ENCODE assay signal across 16 cellular contexts in the genomic region with DNA sequence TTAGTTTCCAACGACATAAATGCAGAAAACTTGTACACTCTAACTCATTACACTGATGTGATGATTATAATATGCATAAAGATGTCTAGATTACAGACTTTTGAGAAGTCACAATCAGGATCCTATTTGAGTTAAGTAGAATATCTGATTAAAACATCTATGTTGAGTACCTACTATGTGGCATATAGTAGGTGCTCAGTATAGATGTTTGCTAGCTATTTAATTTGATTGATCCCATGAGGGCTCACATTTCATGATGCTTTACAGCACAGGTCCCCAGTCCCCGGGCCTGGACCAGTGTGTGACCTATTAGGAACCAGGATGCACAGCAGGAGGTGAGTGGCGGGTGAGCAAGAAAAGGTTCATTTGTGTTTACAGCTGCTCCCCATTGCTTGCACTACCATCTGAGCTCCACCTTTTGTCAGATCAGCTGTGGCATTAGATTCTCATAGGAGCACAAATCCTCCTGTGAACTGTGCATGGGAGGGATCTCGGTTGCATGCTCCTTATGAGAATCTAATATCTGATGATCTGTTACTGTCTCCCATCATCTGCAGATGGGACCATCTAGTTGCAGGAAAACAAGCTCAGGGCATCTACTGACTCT. TPM values are rescaled to one million over a fixed set of nuclear protein-coding genes. Genes with fewer than 3 reads are reported as not detected.
DNase-seq lines count a peak whose midpoint lies in the region; ATAC-seq, FAIRE-seq and TF ChIP-seq lines count a peak whose summit lies in the region.
"Had no signal": no experiment of that assay in that cellular context is flagged by ENCODE, and none has a peak within 500 bp of the region (broad histone marks: within the 10 kb centered on the region; RNA-seq: fewer than 3 reads in every experiment).

No MANE protein-coding gene starts in this region.

- no peak for TF ChIP-seq RAD21 in K562 (CRISPR knock-in tag; conservative IDR thresholded peaks at IDR 0.05 in 1 of 2, IDR thresholded peaks at IDR 0.05 in 1 of 2)

- no peak overlapping the region for H4K12ac ChIP-seq in trophoblast cell (ENCODE audit: low read depth, low read length)

- DNase-seq in ELR (ENCODE audit: low read depth): peak; percentile 65
- DNase-seq in NCI-H226: peak; percentile 25
- no peak for DNase-seq in K562 (ENCODE audit: extremely low read depth in 1 of 4, low spot score in 3 of 4)
- no peak for DNase-seq in trophoblast cell
- no peak for DNase-seq in GM13976 (ENCODE audit: low spot score)
- DNase-seq: activated CD8-positive, alpha-beta T cell treated with anti-CD3 and anti-CD28 coated beads for 36 hours; activated naive CD8-positive, alpha-beta T cell treated with anti-CD3 and anti-CD28 coated beads, Interleukin-2, amount 10 ng/mL, durations not matched to agents 7 days and 5 days; NCI-H2029; NCI-H524 treated with DMSO at 0.1 percent for 48 hours; stimulated activated CD4-positive, alpha-beta T cell treated with anti-CD3 and anti-CD28 coated beads, Interleukin-2, amount 100 ng/mL, for 48 hours; WERI-Rb-1 had no signal

- H3K27me3 ChIP-seq in K562 (ENCODE audit: control insufficient read depth in 2 of 2, insufficient read depth in 2 of 2, low read length in 2 of 2) (no peaks in the 10 kb centered on the region), trophoblast cell (ENCODE audit: insufficient read depth, low read length) (no peaks in the 10 kb centered on the region)
- H3K27me3 ChIP-seq: heart left ventricle, neural progenitor cell, Peyer's patch had no signal

- no peak overlapping the region; the same call in 1 of the 2 replicates for H3K4me2 ChIP-seq in K562 (ENCODE audit: insufficient read depth, low read length)
- no peak overlapping the region for H3K4me2 ChIP-seq in trophoblast cell (ENCODE audit: low read length)
- H3K4me2 ChIP-seq: neural progenitor cell had no signal

- TF ChIP-seq CTCF in K562 (IDR thresholded peaks at IDR 0.05 in 2 of 3, conservative IDR thresholded peaks at IDR 0.05 in 1 of 3; ENCODE audit: insufficient read depth in 2 of 3, low read depth in 1 of 3, low read length in 3 of 3) (no peak), GM13976 (IDR thresholded peaks at IDR 0.05; ENCODE audit: borderline replicate concordance, control extremely low read depth, extremely low read depth, insufficient read depth, missing control alignments) (no peak)

- CTCF ChIA-PET in K562 (lab: Yijun Ruan, JAX; ENCODE audit: low intra/inter-chr PET ratio): no interaction called here

- H3K4me3 ChIP-seq in K562 (no peak overlapping the region), trophoblast cell (ENCODE audit: low read depth, low read length) (no peak overlapping the region)
- H3K4me3 ChIP-seq: heart left ventricle, neural progenitor cell, Peyer's patch had no signal

- H3K36me3 ChIP-seq in K562 (ENCODE audit: control insufficient read depth, insufficient read depth, low read length) (no peaks in the 10 kb centered on the region), trophoblast cell (ENCODE audit: control insufficient read depth in 1 of 2, insufficient read depth in 2 of 2, low read length in 2 of 2) (no peaks in the 10 kb centered on the region)
- H3K36me3 ChIP-seq: heart left ventricle, neural progenitor cell, Peyer's patch, WERI-Rb-1 had no signal

- no peaks in the 10 kb centered on the region for H3K79me2 ChIP-seq in K562 (ENCODE audit: control insufficient read depth, insufficient read depth, low read length)
- H3K79me2 ChIP-seq in trophoblast cell (ENCODE audit: control insufficient read depth, insufficient read depth, low read length, poor library complexity): no peaks in the 10 kb centered on the region

- H4K91ac ChIP-seq in trophoblast cell (ENCODE audit: low read depth, low read length): no peak overlapping the region

- H3K79me1 ChIP-seq in trophoblast cell (ENCODE audit: low read length): peaks cover 4% of the 10 kb centered on the region

- H3K9me3 ChIP-seq in K562 (replicated peaks; ENCODE audit: control insufficient read depth, insufficient read depth, low read depth, low read length) (no peaks in the 10 kb centered on the region), trophoblast cell (ENCODE audit: insufficient read depth, low read depth, low read length) (no peaks in the 10 kb centered on the region)
- H3K9me3 ChIP-seq: heart left ventricle, Peyer's patch had no signal

- no peak overlapping the region for H3K18ac ChIP-seq in trophoblast cell (ENCODE audit: low read length)

- no peaks in the 10 kb centered on the region for H3K9me1 ChIP-seq in K562 (ENCODE audit: control insufficient read depth, insufficient read depth, low read length)

- FAIRE-seq in K562 (lab: Jason Lieb, UNC): no peak

- H2BK12ac ChIP-seq in trophoblast cell (ENCODE audit: low read length): peak overlapping the region; percentile 65

- H3K9ac ChIP-seq in K562 (ENCODE audit: insufficient read depth in 1 of 2, low read depth in 2 of 2, low read length in 2 of 2): no peak overlapping the region
- H3K9ac ChIP-seq in trophoblast cell (ENCODE audit: low read length): no peak overlapping the region
- H3K9ac ChIP-seq: neural progenitor cell had no signal

- H2BK5ac ChIP-seq in trophoblast cell (ENCODE audit: low read depth, low read length, poor library complexity): no peak overlapping the region

- BruUV-seq in K562 (replicated peaks; lab: Mats Ljungman, UMichigan): no TSS peak

- no peak overlapping the region for H4K8ac ChIP-seq in trophoblast cell (ENCODE audit: low read depth, low read length)

- H3K4me1 ChIP-seq in K562 (replicated peaks in 1 of 2; ENCODE audit: control insufficient read depth in 2 of 2, insufficient read depth in 2 of 2, low read length in 2 of 2) (peaks cover 0 to 86% of the 10 kb centered on the region in 2 experiments; a peak in 4 of 5 replicates), trophoblast cell (ENCODE audit: control insufficient read depth in 1 of 2, insufficient read depth in 2 of 2, low read length in 2 of 2) (peaks cover 4 to 10% of the 10 kb centered on the region in 2 experiments)
- H3K4me1 ChIP-seq: neural progenitor cell, Peyer's patch had no signal

- intact Hi-C loops in K562 (cut with micrococcal nuclease): loop anchor here (5.0 kb wide), 1 partner anchor 390 kb away; the partner anchor contains the start of gene CXCL2

- no peak for TF ChIP-seq POLR2A in K562 (conservative IDR thresholded peaks at IDR 0.05)

- H3K23ac ChIP-seq in trophoblast cell (ENCODE audit: low read length): no peak overlapping the region

- ATAC-seq in K562: peak; percentile 5; the same call in 1 of the 3 replicates
- ATAC-seq in GM21619 (IDR thresholded peaks at IDR 0.05; ENCODE audit: unreplicated experiment): no peak
- no peak for ATAC-seq in HG03460 (IDR thresholded peaks at IDR 0.05; ENCODE audit: unreplicated experiment)
- ATAC-seq: activated CD8-positive, alpha-beta T cell treated with anti-CD3 and anti-CD28 coated beads for 36 hours had no signal

- no peak overlapping the region for H3K14ac ChIP-seq in trophoblast cell (ENCODE audit: low read length)

- POLR2A ChIA-PET in K562 (lab: Yijun Ruan, JAX): interaction anchor here (0.6 kb wide), 1 partner anchor 9 kb away, joined by 3 read pairs; no protein-coding TSS in a partner anchor

- H2AFZ ChIP-seq in K562 (ENCODE audit: low read depth, low read length): peak overlapping the region; percentile 33; the same call in 1 of the 2 replicates
- no peak overlapping the region for H2AFZ ChIP-seq in trophoblast cell (ENCODE audit: insufficient read depth, low read length, poor library complexity)
- H2AFZ ChIP-seq: neural progenitor cell had no signal

- H3K4ac ChIP-seq in trophoblast cell (ENCODE audit: low read depth, low read length): no peak overlapping the region

- no peaks in the 10 kb centered on the region for H4K20me1 ChIP-seq in K562 (replicated peaks; ENCODE audit: control insufficient read depth, insufficient read depth, low read length)

- 13% methylated on average over 4 of the region's 4 CpGs for WGBS in K562 (ENCODE audit: insufficient coverage, low coverage, missing lambda C conversion rate)
- no CpG with 5 or more reads among the region's 4 CpGs for WGBS in trophoblast cell (ENCODE audit: extremely low coverage, insufficient coverage, insufficient read length)

- H2BK120ac ChIP-seq in trophoblast cell (ENCODE audit: insufficient read depth, low read length, poor library complexity): no peak overlapping the region

- in situ Hi-C loops in K562 (cut with MboI): loop anchor here (25.0 kb wide), 1 partner anchor 955 kb away; no protein-coding TSS in a partner anchor
- in situ Hi-C loops in GM13976 (cut with MboI; ENCODE audit: low sequenced_read_pairs, unreplicated experiment): no loop called here

- no peak for TF ChIP-seq EP300 in K562 (IDR thresholded peaks at IDR 0.05; ENCODE audit: low read length)

- H2AK5ac ChIP-seq in trophoblast cell (ENCODE audit: low read length): no peak overlapping the region

- peak overlapping the region; percentile 74 for H3K27ac ChIP-seq in K562 (ENCODE audit: extremely low read depth, low read depth, low read length)
- no peak overlapping the region for H3K27ac ChIP-seq in trophoblast cell (ENCODE audit: low read depth, low read length)
- H3K27ac ChIP-seq: neural progenitor cell, Peyer's patch, WERI-Rb-1 had no signal

TF ChIP-seq in K562, 482 proteins besides CTCF, POLR2A, EP300 and RAD21 (continues in another document):
- TF ChIP-seq PHF21A (IDR thresholded peaks at IDR 0.05; ENCODE audit: borderline replicate concordance, low read depth) (no peak), NR1H2 (CRISPR knock-in tag; IDR thresholded peaks at IDR 0.05) (no peak), ELF1 (tag; IDR thresholded peaks at IDR 0.05) (no peak)

RNA-seq across cellular contexts. Expression of gene CXCL8, which starts 33.0 kb away (rescaled TPM):
- total RNA-seq in K562 (2011; cell fraction: chromatin; rRNA removed; ENCODE audit: low replicate concordance): 5.3 and 6.5 TPM in 2 replicates
- 5.8 and 9.7 TPM in 2 replicates for total RNA-seq in K562 (2011; cell fraction: nucleolus; rRNA removed)
- total RNA-seq in K562 (2011; cell fraction: nucleoplasm; rRNA removed): 6.0 and 11.8 TPM in 2 replicates
- total RNA-seq in K562 (2014; rRNA removed) (1.8 and 2.2 TPM in 2 replicates), K562 (2014; rRNA removed; fragmentation: Illumina TruSeq; extraction: Trizol) (4.8 and 6.2 TPM in 2 replicates), K562 (2015; rRNA removed; fragmentation: Illumina TruSeq; extraction: Trizol) (1.0 and 1.6 TPM in 2 replicates), K562 (2021) (3.2 and 3.3 TPM in 2 replicates)
- polyA plus RNA-seq in K562 (2011; rRNA removed) (3.4 and 7.7 TPM in 2 replicates), K562 (2014; fragmentation: Illumina TruSeq; extraction: Trizol) (2.9 and 3.3 TPM in 2 replicates), K562 (2014; fragmentation: Nextera tagmentation; extraction: Ambion mirVana) (1 to 10 TPM; 5.8 to 6.9 TPM), K562 (2014; rRNA removed) (2.5 and 2.8 TPM in 2 replicates)
- 1.00 and 1.1 TPM in 2 replicates for polyA plus RNA-seq in K562 (2011; cell fraction: cytosol; rRNA removed)
- polyA plus RNA-seq in K562 (2011; cell fraction: nucleus; rRNA removed): 6.8 and 9.9 TPM in 2 replicates
- polyA plus RNA-seq in K562 (2012): 8.8 and 15.3 TPM in 2 replicates
- 5.1 and 7.4 TPM in 2 replicates for polyA minus RNA-seq in K562 (2011; rRNA and poly(A)+ RNA removed)
- 3.6 and 6.0 TPM in 2 replicates for polyA minus RNA-seq in K562 (2011; cell fraction: cytosol; rRNA and poly(A)+ RNA removed)
- polyA minus RNA-seq in K562 (2011; cell fraction: nucleus; rRNA and poly(A)+ RNA removed): 4.9 and 5.5 TPM in 2 replicates
- not detected in 2 replicates for polyA plus RNA-seq in trophoblast cell (2013)

Comparison
In these comparisons a context has a peak if more than half of its experiments do, and no peak if none do; other contexts are left out.
1. DNase-seq: peak in ELR (single experiment) and NCI-H226 (single experiment); none in K562 (0 of 4), trophoblast cell (0 of 2) and GM13976 (single experiment).